In the genomic region with DNA sequence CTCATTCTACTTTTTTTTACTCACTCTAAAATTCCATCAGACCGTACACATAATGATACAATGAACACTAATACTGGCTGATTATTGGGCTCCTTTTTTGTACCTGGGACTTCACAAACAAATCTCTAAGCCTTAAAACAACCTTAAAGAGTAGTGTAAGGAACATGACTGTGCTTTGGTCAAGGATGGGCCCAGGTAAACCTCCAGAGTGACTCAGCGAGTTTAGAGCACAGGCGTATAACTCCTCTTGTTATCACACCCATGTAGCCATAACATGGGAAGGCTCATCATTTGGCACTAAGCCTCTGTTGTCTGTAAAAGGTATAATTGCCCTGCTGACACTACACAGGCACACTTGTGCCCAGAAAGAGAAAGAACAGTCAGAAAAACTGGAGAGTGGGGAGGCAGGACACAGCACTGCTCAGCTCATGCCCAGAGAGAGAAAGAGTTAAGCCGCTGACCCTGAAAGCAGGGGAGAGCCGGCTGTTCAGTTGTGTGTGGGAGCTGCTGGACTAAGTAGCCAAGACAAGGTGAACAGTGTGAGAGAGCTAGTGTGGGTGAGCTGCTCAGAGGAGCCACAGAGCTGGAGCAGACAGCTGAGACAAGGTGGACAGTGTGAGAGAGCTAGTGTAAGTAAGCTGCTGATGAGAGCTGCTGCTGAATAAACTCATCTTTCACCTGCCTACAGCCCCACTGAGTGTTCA, we compare ENCODE assay signal across 16 cellular contexts.
DNase-seq lines count a peak whose midpoint lies in the region; TF ChIP-seq lines count a peak whose summit lies in the region.
"Had no signal": no experiment of that assay in that cellular context is flagged by ENCODE, and none has a peak within 500 bp of the region (broad histone marks: within the 10 kb centered on the region; RNA-seq: fewer than 3 reads in every experiment).

No MANE protein-coding gene starts in this region.

- H2AFZ ChIP-seq in mammary epithelial cell (ENCODE audit: low read depth, low read length) = peak overlapping the region; percentile 37

- H3K9me3 Mint-ChIP-seq in chondrocyte (ENCODE audit: low read depth) (no peaks in the 10 kb centered on the region), nephron progenitor cell (no peaks in the 10 kb centered on the region)
- H3K9me3 Mint-ChIP-seq in CD4-positive, alpha-beta memory T cell = no peaks in the 10 kb centered on the region
- H3K9me3 Mint-ChIP-seq: HFFc6 had no signal

- TF ChIP-seq POLR2A in breast epithelium (IDR thresholded peaks at IDR 0.05) = no peak
- no peak for TF ChIP-seq POLR2A in transverse colon (IDR thresholded peaks at IDR 0.05)

- no peaks in the 10 kb centered on the region for H3K4me1 Mint-ChIP-seq in chondrocyte (ENCODE audit: low read depth)
- peaks cover 6% of the 10 kb centered on the region for H3K4me1 Mint-ChIP-seq in nephron progenitor cell
- peaks cover 10 to 19% (median 15%) of the 10 kb centered on the region in 4 donors for H3K4me1 Mint-ChIP-seq in CD4-positive, alpha-beta memory T cell

- 57% methylated on average over 5 of the region's 5 CpGs for WGBS in mammary epithelial cell (ENCODE audit: low coverage, missing lambda C conversion rate)
- 69 to 84% methylated on average over 2 to 5 of the region's 5 CpGs for WGBS in transverse colon (ENCODE audit: low coverage in 1 of 2), 2 donors

- no peaks in the 10 kb centered on the region for H3K36me3 Mint-ChIP-seq in chondrocyte (ENCODE audit: low read depth)
- no peaks in the 10 kb centered on the region for H3K36me3 Mint-ChIP-seq in nephron progenitor cell (ENCODE audit: low read depth)
- H3K36me3 Mint-ChIP-seq in CD4-positive, alpha-beta memory T cell = no peaks in the 10 kb centered on the region

- no peaks in the 10 kb centered on the region for H4K20me1 ChIP-seq in mammary epithelial cell (ENCODE audit: insufficient read depth, low read length)

- H3K9ac ChIP-seq in mammary epithelial cell (ENCODE audit: insufficient read depth, low read length) = no peak overlapping the region

- no peak overlapping the region for H3K4me2 ChIP-seq in mammary epithelial cell (ENCODE audit: insufficient read depth, low read depth, low read length)
- H3K4me2 ChIP-seq: A549 had no signal

- TF ChIP-seq CTCF in mammary epithelial cell (conservative IDR thresholded peaks at IDR 0.05 in 1 of 2, IDR thresholded peaks at IDR 0.05 in 1 of 2; ENCODE audit: extremely low read depth in 1 of 2, insufficient read depth in 1 of 2, low read depth in 1 of 2, low read length in 2 of 2) = no peak
- TF ChIP-seq CTCF in breast epithelium (IDR thresholded peaks at IDR 0.05) = no peak
- TF ChIP-seq CTCF in chondrocyte (IDR thresholded peaks at IDR 0.05) = no peak
- TF ChIP-seq CTCF in nephron progenitor cell (IDR thresholded peaks at IDR 0.05) = no peak
- no peak for TF ChIP-seq CTCF in transverse colon (IDR thresholded peaks at IDR 0.05)

- intact Hi-C loops in mammary epithelial cell (cut with micrococcal nuclease) = no loop called here
- intact Hi-C loops in breast epithelium (cut with DNase I; ENCODE audit: low total_unique reads) = no loop called here
- intact Hi-C loops in CD4-positive, alpha-beta memory T cell (cut with micrococcal nuclease) = no loop called here
- intact Hi-C loops in transverse colon (cut with DNase I; ENCODE audit: low total_unique reads) = no loop called here

- no peaks in the 10 kb centered on the region for H3K79me2 ChIP-seq in mammary epithelial cell (ENCODE audit: insufficient read depth, low read length)

- H3K4me1 ChIP-seq in mammary epithelial cell (ENCODE audit: insufficient read depth, low read length) = no peaks in the 10 kb centered on the region
- no peaks in the 10 kb centered on the region for H3K4me1 ChIP-seq in breast epithelium
- H3K4me1 ChIP-seq in CD4-positive, alpha-beta memory T cell (ENCODE audit: insufficient read depth, low read length) = peaks cover 5% of the 10 kb centered on the region
- H3K4me1 ChIP-seq in transverse colon = no peaks in the 10 kb centered on the region
- H3K4me1 ChIP-seq: A549 had no signal

- no peak overlapping the region for H3K27ac Mint-ChIP-seq in chondrocyte (ENCODE audit: unreplicated experiment)
- peak overlapping the region; percentile 6 for H3K27ac Mint-ChIP-seq in nephron progenitor cell
- H3K27ac Mint-ChIP-seq in CD4-positive, alpha-beta memory T cell = peak overlapping the region in 1 of 7 donors; percentile 8
- H3K27ac Mint-ChIP-seq: HFFc6 had no signal

- H3K36me3 ChIP-seq in mammary epithelial cell (ENCODE audit: insufficient read depth, low read length) (no peaks in the 10 kb centered on the region), breast epithelium (no peaks in the 10 kb centered on the region), transverse colon (no peaks in the 10 kb centered on the region)
- H3K36me3 ChIP-seq in CD4-positive, alpha-beta memory T cell (ENCODE audit: insufficient read depth, low read length) = no peaks in the 10 kb centered on the region
- H3K36me3 ChIP-seq: MG63 had no signal

- DNase-seq in mammary epithelial cell (no peak), breast epithelium (ENCODE audit: low spot score in 2 of 2) (no peak), chondrocyte (ENCODE audit: low spot score) (peak; percentile 19), nephron progenitor cell (no peak), transverse colon (no peak), mucosa of gallbladder (ENCODE audit: low spot score) (no peak), NCI-H1436 (lab: John Stamatoyannopoulos, UW) (no peak)
- DNase-seq in CD4-positive, alpha-beta memory T cell = no peak
- DNase-seq: C1 segment of cervical spinal cord, DMS 273 treated with DMSO at 0.1 percent for 48 hours, HFFc6, MG63, NCI-H1092 treated with DMSO at 0.1 percent for 48 hours, NCI-H187 treated with DMSO at 0.1 percent for 48 hours, NCI-H748 treated with DMSO at 0.1 percent for 48 hours had no signal

- no peaks in the 10 kb centered on the region for H3K27me3 ChIP-seq in mammary epithelial cell (ENCODE audit: insufficient read depth, low read length)
- H3K27me3 ChIP-seq in breast epithelium = no peaks in the 10 kb centered on the region
- H3K27me3 ChIP-seq in CD4-positive, alpha-beta memory T cell (ENCODE audit: insufficient read depth, low read length) = no peaks in the 10 kb centered on the region
- no peaks in the 10 kb centered on the region for H3K27me3 ChIP-seq in transverse colon
- H3K27me3 ChIP-seq: MG63 had no signal

- H3K27ac ChIP-seq in mammary epithelial cell (ENCODE audit: insufficient read depth, low read depth, low read length) (no peak overlapping the region), breast epithelium (no peak overlapping the region), transverse colon (no peak overlapping the region)
- no peak overlapping the region for H3K27ac ChIP-seq in CD4-positive, alpha-beta memory T cell (ENCODE audit: low read depth, low read length)
- H3K27ac ChIP-seq: A549 had no signal

- POLR2A ChIA-PET in CD4-positive, alpha-beta memory T cell (lab: Charles Lee; ENCODE audit: partially characterized antibody) = no interaction called here

- H3K27me3 Mint-ChIP-seq in chondrocyte (ENCODE audit: low read depth) = no peaks in the 10 kb centered on the region
- no peaks in the 10 kb centered on the region for H3K27me3 Mint-ChIP-seq in nephron progenitor cell (ENCODE audit: low read depth, poor library complexity)
- peaks cover 0 to 2% of the 10 kb centered on the region in 2 donors for H3K27me3 Mint-ChIP-seq in CD4-positive, alpha-beta memory T cell

- BruUV-seq in mammary epithelial cell (replicated peaks; lab: Mats Ljungman, UMichigan) = no TSS peak

- in situ Hi-C loops in mammary epithelial cell (cut with MboI; ENCODE audit: low sequenced_read_pairs in 2 of 2) = no loop called here
- in situ Hi-C loops in transverse colon (cut with MboI; ENCODE audit: low pct_ligation_motif_present in 1 of 4, low pct_unique_long_range_greater_than_20kb in 1 of 4, low sequenced_read_pairs in 3 of 4) = no loop called here

- H3K4me3 ChIP-seq in mammary epithelial cell (replicated peaks in 1 of 3; ENCODE audit: insufficient read depth in 1 of 3, low read depth in 2 of 3, low read length in 3 of 3) (no peak overlapping the region), breast epithelium (no peak overlapping the region), transverse colon (no peak overlapping the region)
- H3K4me3 ChIP-seq in CD4-positive, alpha-beta memory T cell (ENCODE audit: low read length in 2 of 2) = no peak overlapping the region
- H3K4me3 ChIP-seq: A549, MG63 had no signal

- no peak for TF ChIP-seq EP300 in transverse colon (IDR thresholded peaks at IDR 0.05; ENCODE audit: low read depth)

- H3K9me3 ChIP-seq in mammary epithelial cell (replicated peaks; ENCODE audit: insufficient read depth, low read length) = no peaks in the 10 kb centered on the region
- no peaks in the 10 kb centered on the region for H3K9me3 ChIP-seq in breast epithelium
- H3K9me3 ChIP-seq in CD4-positive, alpha-beta memory T cell (ENCODE audit: control insufficient read depth in 1 of 2, low read length in 2 of 2) = no peaks in the 10 kb centered on the region
- no peaks in the 10 kb centered on the region for H3K9me3 ChIP-seq in transverse colon
- H3K9me3 ChIP-seq: A549, MG63 had no signal

- no peak overlapping the region for H3K4me3 Mint-ChIP-seq in chondrocyte (ENCODE audit: unreplicated experiment)
- H3K4me3 Mint-ChIP-seq in nephron progenitor cell = no peak overlapping the region
- H3K4me3 Mint-ChIP-seq in CD4-positive, alpha-beta memory T cell = peak overlapping the region in 1 of 8 donors; percentile 13
- H3K4me3 Mint-ChIP-seq: HFFc6 had no signal

- CTCF ChIA-PET in mammary epithelial cell (lab: Charles Lee; ENCODE audit: low non-redundant PET) = no interaction called here
- CTCF ChIA-PET in CD4-positive, alpha-beta memory T cell (lab: Charles Lee; ENCODE audit: partially characterized antibody) = interaction anchor here (0.8 kb wide), 1 partner anchor 17 kb away, joined by 3 read pairs; no protein-coding TSS in a partner anchor

- dilution Hi-C loops in mammary epithelial cell (cut with HindIII; ENCODE audit: low sequenced_read_pairs) = no loop called here
